In the genomic region with DNA sequence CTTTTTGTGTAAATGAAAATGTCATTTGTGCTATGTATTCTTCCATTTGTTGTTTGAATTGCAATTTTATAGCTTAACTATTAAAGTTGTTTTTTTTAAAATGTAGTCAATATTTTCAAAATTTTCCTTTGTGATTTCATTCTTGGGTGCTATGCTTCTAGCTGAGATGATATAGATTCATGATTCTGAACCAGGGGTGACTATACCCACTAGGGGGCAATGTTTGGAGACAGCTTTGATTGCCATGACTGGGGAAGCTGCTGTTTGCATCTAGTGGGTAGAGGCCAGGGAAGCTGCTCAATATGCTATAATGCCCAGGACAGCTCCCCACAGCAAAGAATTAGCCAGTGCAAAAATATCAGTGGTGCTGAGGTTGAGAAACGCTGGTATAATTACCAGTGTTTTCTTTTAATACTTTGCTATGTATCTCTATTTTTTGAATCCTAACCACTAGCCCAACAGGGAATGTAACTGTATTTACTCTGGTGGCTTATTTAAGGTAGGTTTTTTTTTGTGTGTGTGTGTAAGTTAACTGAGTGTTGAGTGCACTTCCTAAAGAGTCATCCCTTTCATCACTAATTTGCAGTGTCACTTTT, we compare ENCODE assay signal across 1 cellular context.
TF ChIP-seq lines count a peak whose summit lies in the region.

No MANE protein-coding gene starts in this region.

TF ChIP-seq in GM23338, 12 proteins besides CTCF, POLR2A, EP300 and RAD21 (continued from another document):
- TF ChIP-seq, protein P1, sequence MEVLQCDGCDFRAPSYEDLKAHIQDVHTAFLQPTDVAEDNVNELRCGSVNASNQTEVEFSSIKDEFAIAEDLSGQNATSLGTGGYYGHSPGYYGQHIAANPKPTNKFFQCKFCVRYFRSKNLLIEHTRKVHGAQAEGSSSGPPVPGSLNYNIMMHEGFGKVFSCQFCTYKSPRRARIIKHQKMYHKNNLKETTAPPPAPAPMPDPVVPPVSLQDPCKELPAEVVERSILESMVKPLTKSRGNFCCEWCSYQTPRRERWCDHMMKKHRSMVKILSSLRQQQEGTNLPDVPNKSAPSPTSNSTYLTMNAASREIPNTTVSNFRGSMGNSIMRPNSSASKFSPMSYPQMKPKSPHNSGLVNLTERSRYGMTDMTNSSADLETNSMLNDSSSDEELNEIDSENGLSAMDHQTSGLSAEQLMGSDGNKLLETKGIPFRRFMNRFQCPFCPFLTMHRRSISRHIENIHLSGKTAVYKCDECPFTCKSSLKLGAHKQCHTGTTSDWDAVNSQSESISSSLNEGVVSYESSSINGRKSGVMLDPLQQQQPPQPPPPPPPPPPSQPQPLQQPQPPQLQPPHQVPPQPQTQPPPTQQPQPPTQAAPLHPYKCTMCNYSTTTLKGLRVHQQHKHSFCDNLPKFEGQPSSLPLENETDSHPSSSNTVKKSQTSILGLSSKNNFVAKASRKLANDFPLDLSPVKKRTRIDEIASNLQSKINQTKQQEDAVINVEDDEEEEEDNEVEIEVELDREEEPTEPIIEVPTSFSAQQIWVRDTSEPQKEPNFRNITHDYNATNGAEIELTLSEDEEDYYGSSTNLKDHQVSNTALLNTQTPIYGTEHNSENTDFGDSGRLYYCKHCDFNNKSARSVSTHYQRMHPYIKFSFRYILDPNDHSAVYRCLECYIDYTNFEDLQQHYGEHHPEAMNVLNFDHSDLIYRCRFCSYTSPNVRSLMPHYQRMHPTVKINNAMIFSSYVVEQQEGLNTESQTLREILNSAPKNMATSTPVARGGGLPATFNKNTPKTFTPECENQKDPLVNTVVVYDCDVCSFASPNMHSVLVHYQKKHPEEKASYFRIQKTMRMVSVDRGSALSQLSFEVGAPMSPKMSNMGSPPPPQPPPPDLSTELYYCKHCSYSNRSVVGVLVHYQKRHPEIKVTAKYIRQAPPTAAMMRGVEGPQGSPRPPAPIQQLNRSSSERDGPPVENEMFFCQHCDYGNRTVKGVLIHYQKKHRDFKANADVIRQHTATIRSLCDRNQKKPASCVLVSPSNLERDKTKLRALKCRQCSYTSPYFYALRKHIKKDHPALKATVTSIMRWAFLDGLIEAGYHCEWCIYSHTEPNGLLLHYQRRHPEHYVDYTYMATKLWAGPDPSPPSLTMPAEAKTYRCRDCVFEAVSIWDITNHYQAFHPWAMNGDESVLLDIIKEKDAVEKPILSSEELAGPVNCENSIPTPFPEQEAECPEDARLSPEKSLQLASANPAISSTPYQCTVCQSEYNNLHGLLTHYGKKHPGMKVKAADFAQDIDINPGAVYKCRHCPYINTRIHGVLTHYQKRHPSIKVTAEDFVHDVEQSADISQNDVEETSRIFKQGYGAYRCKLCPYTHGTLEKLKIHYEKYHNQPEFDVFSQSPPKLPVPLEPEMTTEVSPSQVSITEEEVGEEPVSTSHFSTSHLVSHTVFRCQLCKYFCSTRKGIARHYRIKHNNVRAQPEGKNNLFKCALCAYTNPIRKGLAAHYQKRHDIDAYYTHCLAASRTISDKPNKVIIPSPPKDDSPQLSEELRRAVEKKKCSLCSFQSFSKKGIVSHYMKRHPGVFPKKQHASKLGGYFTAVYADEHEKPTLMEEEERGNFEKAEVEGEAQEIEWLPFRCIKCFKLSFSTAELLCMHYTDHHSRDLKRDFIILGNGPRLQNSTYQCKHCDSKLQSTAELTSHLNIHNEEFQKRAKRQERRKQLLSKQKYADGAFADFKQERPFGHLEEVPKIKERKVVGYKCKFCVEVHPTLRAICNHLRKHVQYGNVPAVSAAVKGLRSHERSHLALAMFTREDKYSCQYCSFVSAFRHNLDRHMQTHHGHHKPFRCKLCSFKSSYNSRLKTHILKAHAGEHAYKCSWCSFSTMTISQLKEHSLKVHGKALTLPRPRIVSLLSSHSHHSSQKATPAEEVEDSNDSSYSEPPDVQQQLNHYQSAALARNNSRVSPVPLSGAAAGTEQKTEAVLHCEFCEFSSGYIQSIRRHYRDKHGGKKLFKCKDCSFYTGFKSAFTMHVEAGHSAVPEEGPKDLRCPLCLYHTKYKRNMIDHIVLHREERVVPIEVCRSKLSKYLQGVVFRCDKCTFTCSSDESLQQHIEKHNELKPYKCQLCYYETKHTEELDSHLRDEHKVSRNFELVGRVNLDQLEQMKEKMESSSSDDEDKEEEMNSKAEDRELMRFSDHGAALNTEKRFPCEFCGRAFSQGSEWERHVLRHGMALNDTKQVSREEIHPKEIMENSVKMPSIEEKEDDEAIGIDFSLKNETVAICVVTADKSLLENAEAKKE (CRISPR knock-in tag; IDR thresholded peaks at IDR 0.05), result no peak
- TF ChIP-seq STAT1 (IDR thresholded peaks at IDR 0.05; ENCODE audit: unreplicated experiment), result no peak
- TF ChIP-seq, protein P2, sequence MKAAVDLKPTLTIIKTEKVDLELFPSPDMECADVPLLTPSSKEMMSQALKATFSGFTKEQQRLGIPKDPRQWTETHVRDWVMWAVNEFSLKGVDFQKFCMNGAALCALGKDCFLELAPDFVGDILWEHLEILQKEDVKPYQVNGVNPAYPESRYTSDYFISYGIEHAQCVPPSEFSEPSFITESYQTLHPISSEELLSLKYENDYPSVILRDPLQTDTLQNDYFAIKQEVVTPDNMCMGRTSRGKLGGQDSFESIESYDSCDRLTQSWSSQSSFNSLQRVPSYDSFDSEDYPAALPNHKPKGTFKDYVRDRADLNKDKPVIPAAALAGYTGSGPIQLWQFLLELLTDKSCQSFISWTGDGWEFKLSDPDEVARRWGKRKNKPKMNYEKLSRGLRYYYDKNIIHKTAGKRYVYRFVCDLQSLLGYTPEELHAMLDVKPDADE (IDR thresholded peaks at IDR 0.05), result no peak
- TF ChIP-seq JUNB (IDR thresholded peaks at IDR 0.05; ENCODE audit: unreplicated experiment), result no peak
- TF ChIP-seq EZH2phosphoT487 (IDR thresholded peaks at IDR 0.05; ENCODE audit: unreplicated experiment), result no peak
- TF ChIP-seq, protein P3, sequence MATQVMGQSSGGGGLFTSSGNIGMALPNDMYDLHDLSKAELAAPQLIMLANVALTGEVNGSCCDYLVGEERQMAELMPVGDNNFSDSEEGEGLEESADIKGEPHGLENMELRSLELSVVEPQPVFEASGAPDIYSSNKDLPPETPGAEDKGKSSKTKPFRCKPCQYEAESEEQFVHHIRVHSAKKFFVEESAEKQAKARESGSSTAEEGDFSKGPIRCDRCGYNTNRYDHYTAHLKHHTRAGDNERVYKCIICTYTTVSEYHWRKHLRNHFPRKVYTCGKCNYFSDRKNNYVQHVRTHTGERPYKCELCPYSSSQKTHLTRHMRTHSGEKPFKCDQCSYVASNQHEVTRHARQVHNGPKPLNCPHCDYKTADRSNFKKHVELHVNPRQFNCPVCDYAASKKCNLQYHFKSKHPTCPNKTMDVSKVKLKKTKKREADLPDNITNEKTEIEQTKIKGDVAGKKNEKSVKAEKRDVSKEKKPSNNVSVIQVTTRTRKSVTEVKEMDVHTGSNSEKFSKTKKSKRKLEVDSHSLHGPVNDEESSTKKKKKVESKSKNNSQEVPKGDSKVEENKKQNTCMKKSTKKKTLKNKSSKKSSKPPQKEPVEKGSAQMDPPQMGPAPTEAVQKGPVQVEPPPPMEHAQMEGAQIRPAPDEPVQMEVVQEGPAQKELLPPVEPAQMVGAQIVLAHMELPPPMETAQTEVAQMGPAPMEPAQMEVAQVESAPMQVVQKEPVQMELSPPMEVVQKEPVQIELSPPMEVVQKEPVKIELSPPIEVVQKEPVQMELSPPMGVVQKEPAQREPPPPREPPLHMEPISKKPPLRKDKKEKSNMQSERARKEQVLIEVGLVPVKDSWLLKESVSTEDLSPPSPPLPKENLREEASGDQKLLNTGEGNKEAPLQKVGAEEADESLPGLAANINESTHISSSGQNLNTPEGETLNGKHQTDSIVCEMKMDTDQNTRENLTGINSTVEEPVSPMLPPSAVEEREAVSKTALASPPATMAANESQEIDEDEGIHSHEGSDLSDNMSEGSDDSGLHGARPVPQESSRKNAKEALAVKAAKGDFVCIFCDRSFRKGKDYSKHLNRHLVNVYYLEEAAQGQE (IDR thresholded peaks at IDR 0.05; ENCODE audit: unreplicated experiment), result no peak
- no peak for TF ChIP-seq ZNF114 (CRISPR knock-in tag; IDR thresholded peaks at IDR 0.05)
- TF ChIP-seq ZNF331 (CRISPR knock-in tag; IDR thresholded peaks at IDR 0.05; ENCODE audit: low read depth), result no peak
- TF ChIP-seq EZH2 (IDR thresholded peaks at IDR 0.05; ENCODE audit: low read depth, unreplicated experiment), result no peak
- TF ChIP-seq NANOG (IDR thresholded peaks at IDR 0.05; ENCODE audit: borderline replicate concordance), result no peak
